In genomic region chr4:9867746-9868425, GRCh38 we compare ENCODE assay signal across 18 cellular contexts.
DNase-seq lines count a peak whose midpoint lies in the region; ATAC-seq and TF ChIP-seq lines count a peak whose summit lies in the region.
"Had no signal": no experiment of that assay in that cellular context is flagged by ENCODE, and none has a peak within 500 bp of the region (broad histone marks: within the 10 kb centered on the region; RNA-seq: fewer than 3 reads in every experiment).

No MANE protein-coding gene starts in this region.

- peaks cover 6% of the 10 kb centered on the region for H3K9me3 Mint-ChIP-seq in nephron progenitor cell
- H3K9me3 Mint-ChIP-seq: activated CD4-positive, alpha-beta T cell treated with anti-CD3 and anti-CD28 coated beads, Interleukin-2, amount 10 ng/mL, durations not matched to agents 7 days and 5 days; activated naive CD8-positive, alpha-beta T cell treated with anti-CD3 and anti-CD28 coated beads, Interleukin-2, amount 10 ng/mL, durations not matched to agents 7 days and 5 days had no signal

- H3K4me1 Mint-ChIP-seq in nephron progenitor cell: peaks cover 14% of the 10 kb centered on the region
- H3K4me1 Mint-ChIP-seq: activated CD4-positive, alpha-beta T cell treated with anti-CD3 and anti-CD28 coated beads, Interleukin-2, amount 10 ng/mL, durations not matched to agents 7 days and 5 days; activated naive CD8-positive, alpha-beta T cell treated with anti-CD3 and anti-CD28 coated beads, Interleukin-2, amount 10 ng/mL, durations not matched to agents 7 days and 5 days had no signal

- H3K27me3 Mint-ChIP-seq in nephron progenitor cell (ENCODE audit: low read depth, poor library complexity): no peaks in the 10 kb centered on the region
- H3K27me3 Mint-ChIP-seq: activated CD4-positive, alpha-beta T cell treated with anti-CD3 and anti-CD28 coated beads, Interleukin-2, amount 10 ng/mL, durations not matched to agents 7 days and 5 days had no signal

- no peaks in the 10 kb centered on the region for H3K36me3 Mint-ChIP-seq in nephron progenitor cell (ENCODE audit: low read depth)
- H3K36me3 Mint-ChIP-seq: activated naive CD8-positive, alpha-beta T cell treated with anti-CD3 and anti-CD28 coated beads, Interleukin-2, amount 10 ng/mL, durations not matched to agents 7 days and 5 days had no signal

- no peak overlapping the region for H3K27ac Mint-ChIP-seq in nephron progenitor cell
- H3K27ac Mint-ChIP-seq: activated CD4-positive, alpha-beta T cell treated with anti-CD3 and anti-CD28 coated beads, Interleukin-2, amount 10 ng/mL, durations not matched to agents 7 days and 5 days; activated naive CD8-positive, alpha-beta T cell treated with anti-CD3 and anti-CD28 coated beads, Interleukin-2, amount 10 ng/mL, durations not matched to agents 7 days and 5 days had no signal

- ATAC-seq in HG03457 (IDR thresholded peaks at IDR 0.05; ENCODE audit: unreplicated experiment): no peak
- ATAC-seq: gastrocnemius medialis had no signal

- TF ChIP-seq CTCF in nephron progenitor cell (IDR thresholded peaks at IDR 0.05): no peak

- H3K4me3 Mint-ChIP-seq in nephron progenitor cell: no peak overlapping the region
- H3K4me3 Mint-ChIP-seq: activated CD4-positive, alpha-beta T cell treated with anti-CD3 and anti-CD28 coated beads, Interleukin-2, amount 10 ng/mL, durations not matched to agents 7 days and 5 days; activated naive CD8-positive, alpha-beta T cell treated with anti-CD3 and anti-CD28 coated beads, Interleukin-2, amount 10 ng/mL, durations not matched to agents 7 days and 5 days had no signal

- DNase-seq in ELF-1 (ENCODE audit: low read depth, low spot score): peak; percentile 6
- DNase-seq in NCI-H1417 treated with DMSO at 0.1 percent for 48 hours (lab: John Stamatoyannopoulos, UW): peak; percentile 57
- peak; percentile 81 for DNase-seq in NCI-H524 treated with DMSO at 0.1 percent for 48 hours (lab: John Stamatoyannopoulos, UW)
- peak; percentile 23 for DNase-seq in nephron progenitor cell
- DNase-seq in SIG-M5 treated with dmso at 0.1 percent for 504 hours (lab: John Stamatoyannopoulos, UW; ENCODE audit: unreplicated experiment): no peak
- DNase-seq in NOMO-1 treated with dmso at 0.1 percent for 144 hours (lab: John Stamatoyannopoulos, UW; ENCODE audit: unreplicated experiment): no peak
- DNase-seq: activated CD4-positive, alpha-beta T cell treated with anti-CD3 and anti-CD28 coated beads, Interleukin-2, amount 10 ng/mL, durations not matched to agents 7 days and 5 days; activated naive CD8-positive, alpha-beta T cell treated with anti-CD3 and anti-CD28 coated beads, Interleukin-2, amount 10 ng/mL, durations not matched to agents 7 days and 5 days; AML-193; effector memory CD4-positive, alpha-beta T cell; gastrocnemius medialis; NCI-H187 treated with DMSO at 0.1 percent for 48 hours; nucleus accumbens; SIG-M5; spleen; stimulated activated CD4-positive, alpha-beta T cell treated with anti-CD3 and anti-CD28 coated beads, Interleukin-4, amount 100 ng/mL, for 4 hours; T-helper 1 cell had no signal

Comparison
In these comparisons a context has a peak if more than half of its experiments do, and no peak if none do; other contexts are left out.
1. DNase-seq: peak in ELF-1 (single experiment), NCI-H1417 treated with DMSO at 0.1 percent for 48 hours (single experiment), NCI-H524 treated with DMSO at 0.1 percent for 48 hours (single experiment) and nephron progenitor cell (single experiment); none in SIG-M5 treated with dmso at 0.1 percent for 504 hours (single experiment) and NOMO-1 treated with dmso at 0.1 percent for 144 hours (single experiment).